Comparison of ENCODE assay signal across 17 cellular contexts in genomic region chr3:146507331-146508120, GRCh38. TPM values are rescaled to one million over a fixed set of nuclear protein-coding genes. Genes with fewer than 3 reads are reported as not detected.
DNase-seq lines count a peak whose midpoint lies in the region; ATAC-seq and TF ChIP-seq lines count a peak whose summit lies in the region.
"Had no signal": no experiment of that assay in that cellular context is flagged by ENCODE, and none has a peak within 500 bp of the region (broad histone marks: within the 10 kb centered on the region; RNA-seq: fewer than 3 reads in every experiment).

No MANE protein-coding gene starts in this region.

- no peak for DNase-seq in HCT116 (ENCODE audit: low read depth, low spot score)
- DNase-seq in WTC11 (ENCODE audit: low spot score), result no peak
- no peak for DNase-seq in activated T-helper 2 cell treated with anti-CD3 and anti-CD28 coated beads, Interferon-gamma antibody, Interleukin-2, Interleukin-4, amounts not matched to agents 10 μg/mL and 5 μg/mL and 100 μg/mL, durations not matched to agents 14 hours and 24 hours and 36 hours (ENCODE audit: low spot score)
- DNase-seq in activated CD8-positive, alpha-beta memory T cell treated with anti-CD3 and anti-CD28 coated beads for 24 hours, result no peak
- DNase-seq in SKM-1 (lab: John Stamatoyannopoulos, UW; ENCODE audit: unreplicated experiment), result no peak
- DNase-seq in T-helper 1 cell, result no peak
- DNase-seq: activated CD4-positive, alpha-beta T cell treated with anti-CD3 and anti-CD28 coated beads, Interleukin-2, amount 50 U/mL, for 48 hours; activated gamma-delta T cell treated with Interleukin-2 at 50 U/mL for 16 hours; midbrain; Peyer's patch; stimulated activated CD4-positive, alpha-beta T cell treated with anti-CD3 and anti-CD28 coated beads, Interleukin-4, amount 100 ng/mL, for 1 hour had no signal

- H3K36me3 Mint-ChIP-seq in WTC11, result peaks cover 16% of the 10 kb centered on the region
- H3K36me3 Mint-ChIP-seq in activated T-helper 2 cell treated with anti-CD3 and anti-CD28 coated beads, Interferon-gamma antibody, Interleukin-2, Interleukin-4, amounts not matched to agents 10 μg/mL and 5 μg/mL and 100 μg/mL, durations not matched to agents 14 hours and 24 hours and 36 hours (ENCODE audit: low read depth), result peaks cover 31% of the 10 kb centered on the region

- H3K9me3 ChIP-seq in HCT116 (ENCODE audit: control insufficient read depth in 1 of 2, insufficient read depth in 1 of 2, low read depth in 1 of 2, low read length in 2 of 2), result no peaks in the 10 kb centered on the region
- no peaks in the 10 kb centered on the region for H3K9me3 ChIP-seq in iPS-20b (ENCODE audit: insufficient read depth, low read depth, low read length)
- H3K9me3 ChIP-seq: Peyer's patch, prostate gland had no signal

- H3K4me1 ChIP-seq in HCT116 (ENCODE audit: control insufficient read depth in 1 of 2, insufficient read depth in 2 of 2, low read length in 2 of 2) (peaks cover 29 to 55% of the 10 kb centered on the region in 2 experiments), iPS-20b (ENCODE audit: insufficient read depth, low read length) (peaks cover 39% of the 10 kb centered on the region)
- H3K4me1 ChIP-seq: prostate gland had no signal

- H3K79me2 ChIP-seq in HCT116 (ENCODE audit: insufficient read depth, low read length), result no peaks in the 10 kb centered on the region

- RAD21 ChIA-PET in HCT116 (lab: Charles Lee; ENCODE audit: low non-redundant PET in 1 of 2, low total read pairs in 2 of 2, uncharacterized antibody in 2 of 2, unreplicated experiment in 2 of 2), result no interaction called here

- H3K27ac Mint-ChIP-seq in WTC11, result peak overlapping the region; percentile 89
- H3K27ac Mint-ChIP-seq in activated T-helper 2 cell treated with anti-CD3 and anti-CD28 coated beads, Interferon-gamma antibody, Interleukin-2, Interleukin-4, amounts not matched to agents 10 μg/mL and 5 μg/mL and 100 μg/mL, durations not matched to agents 14 hours and 24 hours and 36 hours, result no peak overlapping the region
- H3K27ac Mint-ChIP-seq: stimulated activated memory B cell treated with anti-CD40 and anti-IgM and Interleukin-4, amounts not matched to agents 10 μg/mL and 1 μg/mL and 100 μg/mL, for 72 hours had no signal

- BruUV-seq in HCT116 (replicated peaks; lab: Mats Ljungman, UMichigan), result TSS peak; percentile 83

- no peak overlapping the region for H3K4me3 Mint-ChIP-seq in WTC11
- H3K4me3 Mint-ChIP-seq in activated T-helper 2 cell treated with anti-CD3 and anti-CD28 coated beads, Interferon-gamma antibody, Interleukin-2, Interleukin-4, amounts not matched to agents 10 μg/mL and 5 μg/mL and 100 μg/mL, durations not matched to agents 14 hours and 24 hours and 36 hours (ENCODE audit: low read depth), result no peak overlapping the region
- H3K4me3 Mint-ChIP-seq: stimulated activated memory B cell treated with anti-CD40 and anti-IgM and Interleukin-4, amounts not matched to agents 10 μg/mL and 1 μg/mL and 100 μg/mL, for 72 hours had no signal

- TF ChIP-seq RAD21 in HCT116 (IDR thresholded peaks at IDR 0.05; ENCODE audit: low read depth), result no peak

- no peaks in the 10 kb centered on the region for H3K27me3 ChIP-seq in HCT116 (ENCODE audit: insufficient read depth, low read length)
- H3K27me3 ChIP-seq in iPS-20b (ENCODE audit: insufficient read depth, low read length), result no peaks in the 10 kb centered on the region
- H3K27me3 ChIP-seq: Peyer's patch had no signal

- H2AFZ ChIP-seq in HCT116 (ENCODE audit: low read depth, low read length, poor library complexity, severe bottlenecking), result no peak overlapping the region

- ATAC-seq in HCT116, result no peak
- ATAC-seq in WTC11, result peak; percentile 9
- ATAC-seq: stimulated activated memory B cell treated with anti-CD40 and anti-IgM and Interleukin-4, amounts not matched to agents 10 μg/mL and 1 μg/mL and 100 μg/mL, for 72 hours had no signal

- peak overlapping the region; percentile 32 for H3K27ac ChIP-seq in HCT116 (ENCODE audit: low read depth, low read length)
- H3K27ac ChIP-seq in iPS-20b (ENCODE audit: low read length), result peak overlapping the region; percentile 25
- H3K27ac ChIP-seq in skin epidermis, result peak overlapping the region in 18 of 21 experiments; percentile 21 to 77 (median 56)
- H3K27ac ChIP-seq: C4-2B, prostate gland had no signal

- H3K36me3 ChIP-seq in HCT116 (ENCODE audit: control insufficient read depth in 1 of 2, insufficient read depth in 2 of 2, low read length in 2 of 2) (no peaks in the 10 kb centered on the region), iPS-20b (ENCODE audit: insufficient read depth, low read depth, low read length) (no peaks in the 10 kb centered on the region)
- H3K36me3 ChIP-seq: Peyer's patch, prostate gland had no signal

- H3K27me3 Mint-ChIP-seq in WTC11 (ENCODE audit: low read depth), result no peaks in the 10 kb centered on the region
- H3K27me3 Mint-ChIP-seq in activated T-helper 2 cell treated with anti-CD3 and anti-CD28 coated beads, Interferon-gamma antibody, Interleukin-2, Interleukin-4, amounts not matched to agents 10 μg/mL and 5 μg/mL and 100 μg/mL, durations not matched to agents 14 hours and 24 hours and 36 hours (ENCODE audit: low read depth), result no peaks in the 10 kb centered on the region
- H3K27me3 Mint-ChIP-seq: stimulated activated memory B cell treated with anti-CD40 and anti-IgM and Interleukin-4, amounts not matched to agents 10 μg/mL and 1 μg/mL and 100 μg/mL, for 72 hours had no signal

- no peak for TF ChIP-seq POLR2A in HCT116 (IDR thresholded peaks at IDR 0.05; ENCODE audit: borderline replicate concordance, extremely low read depth, insufficient read depth, insufficient read length)

- H3K4me3 ChIP-seq in HCT116 (replicated peaks in 1 of 2; ENCODE audit: low read depth in 1 of 2, low read length in 2 of 2) (no peak overlapping the region), iPS-20b (ENCODE audit: low read length) (no peak overlapping the region), skin epidermis (no peak overlapping the region)
- H3K4me3 ChIP-seq: Peyer's patch, prostate gland had no signal

- H4K20me1 ChIP-seq in HCT116 (ENCODE audit: insufficient read depth), result no peaks in the 10 kb centered on the region

- intact Hi-C loops in HCT116 (cut with micrococcal nuclease), result loop anchor here (5.0 kb wide), 1 partner anchor 35 kb away; the partner anchor contains the start of gene PLSCR1
- intact Hi-C loops in activated T-helper 2 cell treated with anti-CD3 and anti-CD28 coated beads, Interferon-gamma antibody, Interleukin-2, Interleukin-4, amounts not matched to agents 10 μg/mL and 5 μg/mL and 100 μg/mL, durations not matched to agents 14 hours and 24 hours and 36 hours (cut with micrococcal nuclease), result no loop called here

- H3K9ac ChIP-seq in HCT116 (ENCODE audit: low read length), result peak overlapping the region; percentile 11
- H3K9ac ChIP-seq in iPS-20b (ENCODE audit: low read depth, low read length), result 0 out of 2 replicates have a peak overlapping the region, but pooled peaks have one; percentile 25

- CTCF ChIA-PET in HCT116 (lab: Charles Lee) (no interaction called here), WTC11 (lab: Charles Lee) (no interaction called here)

- H3K9me3 Mint-ChIP-seq in WTC11, result peaks cover 32% of the 10 kb centered on the region
- no peaks in the 10 kb centered on the region for H3K9me3 Mint-ChIP-seq in activated T-helper 2 cell treated with anti-CD3 and anti-CD28 coated beads, Interferon-gamma antibody, Interleukin-2, Interleukin-4, amounts not matched to agents 10 μg/mL and 5 μg/mL and 100 μg/mL, durations not matched to agents 14 hours and 24 hours and 36 hours
- H3K9me3 Mint-ChIP-seq: stimulated activated memory B cell treated with anti-CD40 and anti-IgM and Interleukin-4, amounts not matched to agents 10 μg/mL and 1 μg/mL and 100 μg/mL, for 72 hours had no signal

- peak overlapping the region; percentile 45 for H3K4me2 ChIP-seq in HCT116 (ENCODE audit: low read length)

- H3K9me2 ChIP-seq in HCT116 (ENCODE audit: insufficient read depth), result no peaks in the 10 kb centered on the region

- POLR2A ChIA-PET in HCT116 (lab: Charles Lee), result interaction anchor here (1.3 kb wide), 1 partner anchor 8 kb away, joined by 4 read pairs; no protein-coding TSS in a partner anchor
- POLR2A ChIA-PET in WTC11 (lab: Charles Lee), result no interaction called here

- TF ChIP-seq CTCF in HCT116 (IDR thresholded peaks at IDR 0.05 in 2 of 3, conservative IDR thresholded peaks at IDR 0.05 in 1 of 3; ENCODE audit: borderline replicate concordance in 1 of 3, insufficient read depth in 1 of 3, low read depth in 2 of 3, low read length in 2 of 3) (no peak), WTC11 (IDR thresholded peaks at IDR 0.05) (no peak)

- peaks cover 66% of the 10 kb centered on the region for H3K4me1 Mint-ChIP-seq in WTC11
- peaks cover 32% of the 10 kb centered on the region for H3K4me1 Mint-ChIP-seq in activated T-helper 2 cell treated with anti-CD3 and anti-CD28 coated beads, Interferon-gamma antibody, Interleukin-2, Interleukin-4, amounts not matched to agents 10 μg/mL and 5 μg/mL and 100 μg/mL, durations not matched to agents 14 hours and 24 hours and 36 hours (ENCODE audit: low read depth)

TF ChIP-seq in HCT116, 20 proteins besides CTCF, POLR2A, EP300 and RAD21 (continues in another document):
- no peak for TF ChIP-seq ZFX (IDR thresholded peaks at IDR 0.05)

TF ChIP-seq in WTC11, 78 proteins besides CTCF, POLR2A, EP300 and RAD21:
- no peak for TF ChIP-seq MXD4 (CRISPR knock-in tag; IDR thresholded peaks at IDR 0.05; ENCODE audit: borderline replicate concordance)

RNA-seq across cellular contexts. Expression of gene PLSCR1, which starts 36.9 kb away (rescaled TPM):
- 44.2 TPM for total RNA-seq in HCT116 (2021; ENCODE audit: unreplicated experiment)
- 30.7 and 39.2 TPM in 2 replicates for polyA plus RNA-seq in HCT116 (2012)
- total RNA-seq in WTC11 (2021), result 44.4 to 58.1 TPM (median 48.1 TPM) in 3 replicates
- 54.0 and 65.1 TPM in 2 replicates for total RNA-seq in activated T-helper 2 cell treated with anti-CD3 and anti-CD28 coated beads, Interferon-gamma antibody, Interleukin-2, Interleukin-4, amounts not matched to agents 10 μg/mL and 5 μg/mL and 100 μg/mL, durations not matched to agents 14 hours and 24 hours and 36 hours

RNA-seq across cellular contexts. Expression of gene PLSCR2, which starts 38.2 kb away (rescaled TPM):
- not detected for total RNA-seq in HCT116 (2021; ENCODE audit: unreplicated experiment)
- not detected in 2 replicates for polyA plus RNA-seq in HCT116 (2012)
- 0.18 to 0.39 TPM (median 0.23 TPM) in 3 replicates for total RNA-seq in WTC11 (2021)
- total RNA-seq in activated T-helper 2 cell treated with anti-CD3 and anti-CD28 coated beads, Interferon-gamma antibody, Interleukin-2, Interleukin-4, amounts not matched to agents 10 μg/mL and 5 μg/mL and 100 μg/mL, durations not matched to agents 14 hours and 24 hours and 36 hours, result not detected in 2 replicates
- total RNA-seq: NCI-H460, Peyer's patch had no signal
